In the genomic region with DNA sequence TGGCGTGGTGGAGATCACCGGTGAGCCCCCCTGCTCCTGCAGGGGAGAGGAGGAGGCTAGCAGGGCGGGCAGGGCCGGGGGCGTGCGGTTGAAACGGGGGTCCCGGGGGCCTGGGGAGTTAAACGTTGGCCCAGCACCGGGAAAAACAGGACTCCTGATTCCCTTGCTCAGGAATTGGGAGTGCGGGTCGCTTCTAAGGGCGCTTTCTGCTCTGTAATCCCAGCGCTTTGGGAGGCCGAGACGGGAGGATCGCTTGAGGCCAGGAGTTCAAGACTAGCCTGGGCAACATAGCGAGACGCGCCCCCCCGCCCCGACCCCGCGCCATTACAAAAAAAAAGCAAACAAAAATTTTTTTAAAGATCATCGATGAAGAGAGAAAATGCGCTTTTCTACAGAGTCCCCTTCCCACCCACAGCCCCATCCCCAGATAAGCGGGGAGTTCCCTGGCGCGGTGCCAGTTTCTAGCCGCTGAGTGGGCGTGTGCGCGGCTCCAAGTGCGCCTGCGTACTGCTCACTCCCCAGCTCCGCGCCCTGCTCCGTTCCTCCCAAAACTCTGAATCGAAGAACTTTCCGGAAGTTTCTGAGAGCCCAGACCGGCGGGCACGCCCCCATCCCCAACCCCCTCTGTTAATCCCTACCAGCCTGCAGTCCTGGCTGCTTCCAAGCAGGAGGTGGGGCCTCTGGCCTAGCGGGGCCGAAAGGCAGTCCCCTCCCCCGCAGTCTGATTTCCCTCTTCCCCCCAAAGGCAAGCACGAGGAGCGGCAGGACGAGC, we compare ENCODE assay signal across 1 cellular context.
A peak's percentile ranks its signal among the peaks of the same experiment; 100 is the strongest.
TF ChIP-seq lines count a peak whose summit lies in the region.

No MANE protein-coding gene starts in this region.

TF ChIP-seq in HepG2, 621 proteins besides CTCF, POLR2A, EP300 and RAD21 (continued from another document and continues in another):
- TF ChIP-seq ZBTB14 (CRISPR knock-in tag; IDR thresholded peaks at IDR 0.05) (peak; percentile 36; the same call in 1 of the 2 replicates), ZBTB34 (CRISPR knock-in tag; IDR thresholded peaks at IDR 0.05) (no peak), ZNF3 (CRISPR knock-in tag; IDR thresholded peaks at IDR 0.05) (no peak), SP1 (IDR thresholded peaks at IDR 0.05) (no peak), SP1 (CRISPR knock-in tag; IDR thresholded peaks at IDR 0.05) (peak; percentile 57), ZNF121 (CRISPR knock-in tag; IDR thresholded peaks at IDR 0.05) (peak; percentile 72), ZNF770 (CRISPR knock-in tag; IDR thresholded peaks at IDR 0.05) (peak; percentile 98), PCBP1 (IDR thresholded peaks at IDR 0.05; ENCODE audit: borderline replicate concordance, low read depth, low read length) (peak; percentile 74; the same call in 1 of the 2 replicates), ARNTL (CRISPR knock-in tag; IDR thresholded peaks at IDR 0.05) (peak; percentile 88), SYNCRIP (IDR thresholded peaks at IDR 0.05; ENCODE audit: insufficient read depth, low read depth, low read length) (no peak), GABPB1 (CRISPR knock-in tag; IDR thresholded peaks at IDR 0.05) (peak; percentile 68), TAF1 (CRISPR knock-in tag; IDR thresholded peaks at IDR 0.05) (peak; percentile 38; the same call in 1 of the 2 replicates), ZKSCAN5 (CRISPR knock-in tag; IDR thresholded peaks at IDR 0.05) (no peak), ZNF782 (CRISPR knock-in tag; IDR thresholded peaks at IDR 0.05; ENCODE audit: borderline replicate concordance) (no peak), MED8 (CRISPR knock-in tag; IDR thresholded peaks at IDR 0.05; ENCODE audit: insufficient replicate concordance) (no peak), ZNF451 (CRISPR knock-in tag; IDR thresholded peaks at IDR 0.05) (peak; percentile 49; the same call in 1 of the 2 replicates), SMYD3 (CRISPR knock-in tag; IDR thresholded peaks at IDR 0.05) (no peak), HINFP (CRISPR knock-in tag; IDR thresholded peaks at IDR 0.05; ENCODE audit: low read depth) (0 out of 2 replicates have a peak, but pooled peaks have one; percentile 26), ADNP (CRISPR knock-in tag; IDR thresholded peaks at IDR 0.05) (no peak), ATM (IDR thresholded peaks at IDR 0.05; ENCODE audit: borderline replicate concordance) (no peak), ZNF614 (CRISPR knock-in tag; IDR thresholded peaks at IDR 0.05; ENCODE audit: borderline replicate concordance) (peak; percentile 31; the same call in 1 of the 2 replicates), NFE2L1 (CRISPR knock-in tag; IDR thresholded peaks at IDR 0.05; ENCODE audit: borderline replicate concordance) (no peak), CREB1 (IDR thresholded peaks at IDR 0.05) (no peak), CREB1 (CRISPR knock-in tag; IDR thresholded peaks at IDR 0.05) (no peak), MTA1 (CRISPR knock-in tag; IDR thresholded peaks at IDR 0.05; ENCODE audit: borderline replicate concordance) (no peak), FUBP1 (CRISPR knock-in tag; IDR thresholded peaks at IDR 0.05; ENCODE audit: borderline replicate concordance) (no peak), XRCC5 (optimal IDR thresholded peaks at IDR 0.05; ENCODE audit: low read length) (peak; percentile 14), TGIF2 (CRISPR knock-in tag; IDR thresholded peaks at IDR 0.05) (0 out of 2 replicates have a peak, but pooled peaks have one; percentile 55), ZMYM4 (CRISPR knock-in tag; IDR thresholded peaks at IDR 0.05) (no peak), IRF2 (CRISPR knock-in tag; IDR thresholded peaks at IDR 0.05) (peak; percentile 26; the same call in 1 of the 2 replicates), ZSCAN29 (CRISPR knock-in tag; conservative IDR thresholded peaks at IDR 0.05) (peak; percentile 93), ZNF609 (CRISPR knock-in tag; IDR thresholded peaks at IDR 0.05; ENCODE audit: borderline replicate concordance) (0 out of 2 replicates have a peak, but pooled peaks have one; percentile 23)
- TF ChIP-seq, protein P1, sequence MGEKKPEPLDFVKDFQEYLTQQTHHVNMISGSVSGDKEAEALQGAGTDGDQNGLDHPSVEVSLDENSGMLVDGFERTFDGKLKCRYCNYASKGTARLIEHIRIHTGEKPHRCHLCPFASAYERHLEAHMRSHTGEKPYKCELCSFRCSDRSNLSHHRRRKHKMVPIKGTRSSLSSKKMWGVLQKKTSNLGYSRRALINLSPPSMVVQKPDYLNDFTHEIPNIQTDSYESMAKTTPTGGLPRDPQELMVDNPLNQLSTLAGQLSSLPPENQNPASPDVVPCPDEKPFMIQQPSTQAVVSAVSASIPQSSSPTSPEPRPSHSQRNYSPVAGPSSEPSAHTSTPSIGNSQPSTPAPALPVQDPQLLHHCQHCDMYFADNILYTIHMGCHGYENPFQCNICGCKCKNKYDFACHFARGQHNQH (CRISPR knock-in tag; IDR thresholded peaks at IDR 0.05): peak; percentile 27; the same call in 1 of the 2 replicates
- TF ChIP-seq, protein P2, sequence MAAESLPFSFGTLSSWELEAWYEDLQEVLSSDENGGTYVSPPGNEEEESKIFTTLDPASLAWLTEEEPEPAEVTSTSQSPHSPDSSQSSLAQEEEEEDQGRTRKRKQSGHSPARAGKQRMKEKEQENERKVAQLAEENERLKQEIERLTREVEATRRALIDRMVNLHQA (CRISPR knock-in tag; IDR thresholded peaks at IDR 0.05): no peak
- TF ChIP-seq, protein P3, sequence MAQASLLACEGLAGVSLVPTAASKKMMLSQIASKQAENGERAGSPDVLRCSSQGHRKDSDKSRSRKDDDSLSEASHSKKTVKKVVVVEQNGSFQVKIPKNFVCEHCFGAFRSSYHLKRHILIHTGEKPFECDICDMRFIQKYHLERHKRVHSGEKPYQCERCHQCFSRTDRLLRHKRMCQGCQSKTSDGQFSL (CRISPR knock-in tag; IDR thresholded peaks at IDR 0.05): peak; percentile 41; the same call in 1 of the 2 replicates
- TF ChIP-seq, protein P4, sequence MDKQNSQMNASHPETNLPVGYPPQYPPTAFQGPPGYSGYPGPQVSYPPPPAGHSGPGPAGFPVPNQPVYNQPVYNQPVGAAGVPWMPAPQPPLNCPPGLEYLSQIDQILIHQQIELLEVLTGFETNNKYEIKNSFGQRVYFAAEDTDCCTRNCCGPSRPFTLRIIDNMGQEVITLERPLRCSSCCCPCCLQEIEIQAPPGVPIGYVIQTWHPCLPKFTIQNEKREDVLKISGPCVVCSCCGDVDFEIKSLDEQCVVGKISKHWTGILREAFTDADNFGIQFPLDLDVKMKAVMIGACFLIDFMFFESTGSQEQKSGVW (CRISPR knock-in tag; IDR thresholded peaks at IDR 0.05; ENCODE audit: borderline replicate concordance): no peak
- TF ChIP-seq, protein P5, sequence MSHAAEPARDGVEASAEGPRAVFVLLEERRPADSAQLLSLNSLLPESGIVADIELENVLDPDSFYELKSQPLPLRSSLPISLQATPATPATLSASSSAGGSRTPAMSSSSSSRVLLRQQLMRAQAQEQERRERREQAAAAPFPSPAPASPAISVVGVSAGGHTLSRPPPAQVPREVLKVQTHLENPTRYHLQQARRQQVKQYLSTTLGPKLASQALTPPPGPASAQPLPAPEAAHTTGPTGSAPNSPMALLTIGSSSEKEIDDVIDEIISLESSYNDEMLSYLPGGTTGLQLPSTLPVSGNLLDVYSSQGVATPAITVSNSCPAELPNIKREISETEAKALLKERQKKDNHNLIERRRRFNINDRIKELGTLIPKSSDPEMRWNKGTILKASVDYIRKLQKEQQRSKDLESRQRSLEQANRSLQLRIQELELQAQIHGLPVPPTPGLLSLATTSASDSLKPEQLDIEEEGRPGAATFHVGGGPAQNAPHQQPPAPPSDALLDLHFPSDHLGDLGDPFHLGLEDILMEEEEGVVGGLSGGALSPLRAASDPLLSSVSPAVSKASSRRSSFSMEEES (CRISPR knock-in tag; IDR thresholded peaks at IDR 0.05): 0 out of 2 replicates have a peak, but pooled peaks have one; percentile 44
